ENCODE assay signal across 1 cellular context in genomic region chr1:116854294-116854693, GRCh38.
TF ChIP-seq lines count a peak whose summit lies in the region.

No MANE protein-coding gene starts in this region.

TF ChIP-seq in HCT116, 20 proteins besides CTCF, POLR2A, EP300 and RAD21 (continued from another document):
- TF ChIP-seq ZBTB33 (IDR thresholded peaks at IDR 0.05; ENCODE audit: extremely low read depth, insufficient replicate concordance, low read length) = no peak
- TF ChIP-seq YY1 (IDR thresholded peaks at IDR 0.05; ENCODE audit: extremely low read depth, insufficient replicate concordance, low read depth, low read length) = no peak
- no peak for TF ChIP-seq EGR1 (IDR thresholded peaks at IDR 0.05; ENCODE audit: low read depth)
- no peak for TF ChIP-seq EZH2phosphoT487 (IDR thresholded peaks at IDR 0.05; ENCODE audit: borderline replicate concordance)
- TF ChIP-seq REST (IDR thresholded peaks at IDR 0.05; ENCODE audit: low read depth) = no peak
- TF ChIP-seq SRF (IDR thresholded peaks at IDR 0.05; ENCODE audit: low read depth) = no peak
